In genomic region chr10:3477683-3478082, GRCh38 we compare ENCODE assay signal across 11 cellular contexts.
A peak's percentile ranks its signal among the peaks of the same experiment; 100 is the strongest.
DNase-seq lines count a peak whose midpoint lies in the region; ATAC-seq, FAIRE-seq and TF ChIP-seq lines count a peak whose summit lies in the region.
"Had no signal": no experiment of that assay in that cellular context is flagged by ENCODE, and none has a peak within 500 bp of the region (broad histone marks: within the 10 kb centered on the region; RNA-seq: fewer than 3 reads in every experiment).

No MANE protein-coding gene starts in this region.

- TF ChIP-seq EP300 in A549 (IDR thresholded peaks at IDR 0.05) = no peak

- POLR2A ChIA-PET in A549 (lab: Yijun Ruan, JAX) = no interaction called here

- peak; percentile 81 for FAIRE-seq in A549 (lab: Jason Lieb, UNC)
- FAIRE-seq in GM19239 (lab: Jason Lieb, UNC) = peak; percentile 79
- FAIRE-seq: frontal cortex had no signal

- H3K4me2 ChIP-seq in A549 = peak overlapping the region; percentile 37

- H3K4me3 ChIP-seq in A549 = no peak overlapping the region

- intact Hi-C loops in Right ventricle myocardium superior (cut with DNase I) = no loop called here

- DNase-seq in A549 (ENCODE audit: low read depth in 1 of 2, low spot score in 1 of 2) (peak in 1 of 2 experiments; percentile 26), GM19239 (ENCODE audit: insufficient read length, low spot score) (no peak), Right ventricle myocardium superior (no peak), NOMO-1 treated with DMSO at 0.1 percent for 48 hours (lab: John Stamatoyannopoulos, UW; ENCODE audit: unreplicated experiment) (no peak), GF-D8 (lab: John Stamatoyannopoulos, UW) (no peak)
- DNase-seq in NK-92 treated with Interleukin-12 subunit alpha and Interleukin-12 subunit beta, amount 100 ng/mL, for 24 hours (lab: John Stamatoyannopoulos, UW) = no peak
- DNase-seq: CD8-positive, alpha-beta memory T cell; NCI-H2171 treated with DMSO at 0.1 percent for 48 hours had no signal

- CTCF ChIA-PET in A549 (lab: Yijun Ruan, JAX) = interaction anchor here (1.3 kb wide), 1 partner anchor 280 kb away, joined by 5 read pairs; no protein-coding TSS in a partner anchor

- TF ChIP-seq RAD21 in A549 (conservative IDR thresholded peaks at IDR 0.05 in 1 of 2, IDR thresholded peaks at IDR 0.05 in 1 of 2) = no peak

- ATAC-seq in A549 = no peak
- peak; percentile 43 for ATAC-seq in HG03108 (IDR thresholded peaks at IDR 0.05; ENCODE audit: unreplicated experiment)
- peak; percentile 68 for ATAC-seq in esophagus mucosa
- no peak for ATAC-seq in Right ventricle myocardium superior (ENCODE audit: poor library complexity)

- TF ChIP-seq POLR2A in A549 (IDR thresholded peaks at IDR 0.05; ENCODE audit: low read length) = no peak

- H3K27ac ChIP-seq in A549 = peak overlapping the region; percentile 9 to 50; a peak in 2 of 6 replicates

- peaks cover 32% of the 10 kb centered on the region for H3K4me1 ChIP-seq in A549

- no peaks in the 10 kb centered on the region for H3K9me3 ChIP-seq in A549

- no peak for TF ChIP-seq CTCF in A549 (IDR thresholded peaks at IDR 0.05)

- 36% methylated on average over 3 of the region's 3 CpGs for WGBS in A549 (ENCODE audit: missing lambda C conversion rate)

TF ChIP-seq in A549, 52 proteins besides CTCF, POLR2A, EP300 and RAD21:
- TF ChIP-seq CHD4 (IDR thresholded peaks at IDR 0.05; ENCODE audit: borderline replicate concordance) = no peak
- no peak for TF ChIP-seq USF2 (IDR thresholded peaks at IDR 0.05)
- no peak for TF ChIP-seq HMGXB4 (CRISPR knock-in tag; IDR thresholded peaks at IDR 0.05; ENCODE audit: borderline replicate concordance)
- TF ChIP-seq FOSL2 (IDR thresholded peaks at IDR 0.05) = no peak
- TF ChIP-seq FOSL2 (CRISPR knock-in tag; IDR thresholded peaks at IDR 0.05) = peak; percentile 60
- TF ChIP-seq REST (IDR thresholded peaks at IDR 0.05) = no peak
- no peak for TF ChIP-seq FOSB (CRISPR knock-in tag; IDR thresholded peaks at IDR 0.05)
- TF ChIP-seq TFCP2L1 (CRISPR knock-in tag; IDR thresholded peaks at IDR 0.05) = no peak

Comparison
In these comparisons a context has a peak if more than half of its experiments do, and no peak if none do; other contexts are left out.
1. ATAC-seq: peak in HG03108 (single experiment) and esophagus mucosa (single experiment); none in A549 (0 of 2) and Right ventricle myocardium superior (single experiment).